In genomic region chr7:93544686-93545085, GRCh38 we compare ENCODE assay signal across 21 cellular contexts. TPM values are rescaled to one million over a fixed set of nuclear protein-coding genes. Genes with fewer than 3 reads are reported as not detected.
DNase-seq lines count a peak whose midpoint lies in the region; TF ChIP-seq lines count a peak whose summit lies in the region.
"Had no signal": no experiment of that assay in that cellular context is flagged by ENCODE, and none has a peak within 500 bp of the region (broad histone marks: within the 10 kb centered on the region; RNA-seq: fewer than 3 reads in every experiment).

No MANE protein-coding gene starts in this region.

- no peaks in the 10 kb centered on the region for H3K9me3 ChIP-seq in GM23248 (ENCODE audit: low read depth)
- H3K9me3 ChIP-seq: SJSA1 had no signal

- no peak overlapping the region for H3K27ac ChIP-seq in GM23248
- H3K27ac ChIP-seq: C4-2B, SJSA1 had no signal

- H3K4me1 ChIP-seq in GM23248 (ENCODE audit: insufficient read depth), result no peaks in the 10 kb centered on the region
- H3K4me1 ChIP-seq: SJSA1 had no signal

- WGBS in GM23248 (ENCODE audit: low coverage in 1 of 2, low lambda C conversion rate in 2 of 2, missing lambda C conversion rate in 2 of 2), 2 experiments, result 50 to 52% methylated on average over 3 of the region's 3 CpGs

- H3K79me2 ChIP-seq in GM23248 (ENCODE audit: insufficient read depth), result no peaks in the 10 kb centered on the region

- H3K9ac ChIP-seq in GM23248, result no peak overlapping the region

- H3F3A ChIP-seq in GM23248 (ENCODE audit: insufficient read depth), result no peaks in the 10 kb centered on the region

- H3K4me3 ChIP-seq in GM23248 (no peak overlapping the region), choroid plexus epithelial cell (ENCODE audit: low read depth, low read length) (no peak overlapping the region)
- H3K4me3 ChIP-seq: SJSA1 had no signal

- no peak for TF ChIP-seq CTCF in choroid plexus epithelial cell (conservative IDR thresholded peaks at IDR 0.05; ENCODE audit: low read depth, low read length)

- peak; percentile 11 for DNase-seq in GM23248
- peak; percentile 2 for DNase-seq in amniotic epithelial cell (ENCODE audit: low read depth)
- DNase-seq in choroid plexus epithelial cell (ENCODE audit: low read depth), result peak; percentile 8
- peak; percentile 21 for DNase-seq in retina
- no peak for DNase-seq in stimulated activated CD4-positive, alpha-beta T cell treated with anti-CD3 and anti-CD28 coated beads, Interleukin-1b, Interleukin-23, amount 100 ng/mL, for 48 hours
- no peak for DNase-seq in NCI-H345 (lab: John Stamatoyannopoulos, UW)
- no peak for DNase-seq in CD1c-positive myeloid dendritic cell (ENCODE audit: extremely low spot score)
- DNase-seq: AML-193, DND-41, GDM1, H7, HFFc6, KBM-7, NCI-H1105 treated with DMSO at 0.1 percent for 48 hours, NCI-H187, NCI-H2107, NCI-H2227 treated with DMSO at 0.1 percent for 48 hours, NCI-H524 had no signal

- no peaks in the 10 kb centered on the region for H3K36me3 ChIP-seq in GM23248 (ENCODE audit: low read depth)
- H3K36me3 ChIP-seq: SJSA1 had no signal

- no peaks in the 10 kb centered on the region for H3K9me2 ChIP-seq in GM23248 (ENCODE audit: insufficient read depth)

- H4K20me1 ChIP-seq in GM23248 (ENCODE audit: insufficient read depth), result no peaks in the 10 kb centered on the region

- no peak overlapping the region for H3K4me2 ChIP-seq in GM23248 (ENCODE audit: unreplicated experiment)

- in situ Hi-C loops in GM23248 (cut with MboI), result loop anchor here (10.0 kb wide), 1 partner anchor 300 kb away; no protein-coding TSS in a partner anchor

- no peaks in the 10 kb centered on the region for H3K27me3 ChIP-seq in GM23248 (replicated peaks; ENCODE audit: insufficient read depth)

- no peak overlapping the region for H2AFZ ChIP-seq in GM23248

RNA-seq across cellular contexts. Expression of gene CALCR, which starts 29.8 kb away (rescaled TPM):
- total RNA-seq in GM23248 (2014; rRNA removed; shearing (Covaris generic)), result not detected in 2 replicates
- polyA plus RNA-seq in GM23248 (2016; fragmentation: Nextera tagmentation; extraction: Ambion mirVana), result not detected in 2 replicates
- total RNA-seq: HepG2, HFFc6, SJSA1 had no signal
- polyA plus RNA-seq: HepG2 had no signal

Comparison
In these comparisons a context has a peak if more than half of its experiments do, and no peak if none do; other contexts are left out.
1. DNase-seq: peak in GM23248 (single experiment), amniotic epithelial cell (single experiment), choroid plexus epithelial cell (single experiment) and retina (single experiment); none in stimulated activated CD4-positive, alpha-beta T cell treated with anti-CD3 and anti-CD28 coated beads, Interleukin-1b, Interleukin-23, amount 100 ng/mL, for 48 hours (single experiment), NCI-H345 (single experiment) and CD1c-positive myeloid dendritic cell (single experiment).